ENCODE assay signal across 1 cellular context in genomic region chr15:64515825-64516224, GRCh38.
TF ChIP-seq lines count a peak whose summit lies in the region.

No MANE protein-coding gene starts in this region.

TF ChIP-seq in HepG2, 621 proteins besides CTCF, POLR2A, EP300 and RAD21 (continued from another document):
- TF ChIP-seq, protein P1, sequence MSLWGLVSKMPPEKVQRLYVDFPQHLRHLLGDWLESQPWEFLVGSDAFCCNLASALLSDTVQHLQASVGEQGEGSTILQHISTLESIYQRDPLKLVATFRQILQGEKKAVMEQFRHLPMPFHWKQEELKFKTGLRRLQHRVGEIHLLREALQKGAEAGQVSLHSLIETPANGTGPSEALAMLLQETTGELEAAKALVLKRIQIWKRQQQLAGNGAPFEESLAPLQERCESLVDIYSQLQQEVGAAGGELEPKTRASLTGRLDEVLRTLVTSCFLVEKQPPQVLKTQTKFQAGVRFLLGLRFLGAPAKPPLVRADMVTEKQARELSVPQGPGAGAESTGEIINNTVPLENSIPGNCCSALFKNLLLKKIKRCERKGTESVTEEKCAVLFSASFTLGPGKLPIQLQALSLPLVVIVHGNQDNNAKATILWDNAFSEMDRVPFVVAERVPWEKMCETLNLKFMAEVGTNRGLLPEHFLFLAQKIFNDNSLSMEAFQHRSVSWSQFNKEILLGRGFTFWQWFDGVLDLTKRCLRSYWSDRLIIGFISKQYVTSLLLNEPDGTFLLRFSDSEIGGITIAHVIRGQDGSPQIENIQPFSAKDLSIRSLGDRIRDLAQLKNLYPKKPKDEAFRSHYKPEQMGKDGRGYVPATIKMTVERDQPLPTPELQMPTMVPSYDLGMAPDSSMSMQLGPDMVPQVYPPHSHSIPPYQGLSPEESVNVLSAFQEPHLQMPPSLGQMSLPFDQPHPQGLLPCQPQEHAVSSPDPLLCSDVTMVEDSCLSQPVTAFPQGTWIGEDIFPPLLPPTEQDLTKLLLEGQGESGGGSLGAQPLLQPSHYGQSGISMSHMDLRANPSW (CRISPR knock-in tag; IDR thresholded peaks at IDR 0.05; ENCODE audit: borderline replicate concordance): no peak
- TF ChIP-seq, protein P2, sequence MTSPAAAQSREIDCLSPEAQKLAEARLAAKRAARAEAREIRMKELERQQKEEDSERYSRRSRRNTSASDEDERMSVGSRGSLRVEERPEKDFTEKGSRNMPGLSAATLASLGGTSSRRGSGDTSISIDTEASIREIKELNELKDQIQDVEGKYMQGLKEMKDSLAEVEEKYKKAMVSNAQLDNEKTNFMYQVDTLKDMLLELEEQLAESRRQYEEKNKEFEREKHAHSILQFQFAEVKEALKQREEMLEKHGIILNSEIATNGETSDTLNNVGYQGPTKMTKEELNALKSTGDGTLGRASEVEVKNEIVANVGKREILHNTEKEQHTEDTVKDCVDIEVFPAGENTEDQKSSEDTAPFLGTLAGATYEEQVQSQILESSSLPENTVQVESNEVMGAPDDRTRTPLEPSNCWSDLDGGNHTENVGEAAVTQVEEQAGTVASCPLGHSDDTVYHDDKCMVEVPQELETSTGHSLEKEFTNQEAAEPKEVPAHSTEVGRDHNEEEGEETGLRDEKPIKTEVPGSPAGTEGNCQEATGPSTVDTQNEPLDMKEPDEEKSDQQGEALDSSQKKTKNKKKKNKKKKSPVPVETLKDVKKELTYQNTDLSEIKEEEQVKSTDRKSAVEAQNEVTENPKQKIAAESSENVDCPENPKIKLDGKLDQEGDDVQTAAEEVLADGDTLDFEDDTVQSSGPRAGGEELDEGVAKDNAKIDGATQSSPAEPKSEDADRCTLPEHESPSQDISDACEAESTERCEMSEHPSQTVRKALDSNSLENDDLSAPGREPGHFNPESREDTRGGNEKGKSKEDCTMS (CRISPR knock-in tag; conservative IDR thresholded peaks at IDR 0.05): no peak
- TF ChIP-seq ISL2 (CRISPR knock-in tag; IDR thresholded peaks at IDR 0.05): no peak
- no peak for TF ChIP-seq ATF7 (IDR thresholded peaks at IDR 0.05)
- TF ChIP-seq ATF7 (CRISPR knock-in tag; IDR thresholded peaks at IDR 0.05): no peak
- TF ChIP-seq BRF2 (CRISPR knock-in tag; IDR thresholded peaks at IDR 0.05): no peak
- TF ChIP-seq MAF1 (CRISPR knock-in tag; IDR thresholded peaks at IDR 0.05; ENCODE audit: borderline replicate concordance): no peak
- TF ChIP-seq, protein P3, sequence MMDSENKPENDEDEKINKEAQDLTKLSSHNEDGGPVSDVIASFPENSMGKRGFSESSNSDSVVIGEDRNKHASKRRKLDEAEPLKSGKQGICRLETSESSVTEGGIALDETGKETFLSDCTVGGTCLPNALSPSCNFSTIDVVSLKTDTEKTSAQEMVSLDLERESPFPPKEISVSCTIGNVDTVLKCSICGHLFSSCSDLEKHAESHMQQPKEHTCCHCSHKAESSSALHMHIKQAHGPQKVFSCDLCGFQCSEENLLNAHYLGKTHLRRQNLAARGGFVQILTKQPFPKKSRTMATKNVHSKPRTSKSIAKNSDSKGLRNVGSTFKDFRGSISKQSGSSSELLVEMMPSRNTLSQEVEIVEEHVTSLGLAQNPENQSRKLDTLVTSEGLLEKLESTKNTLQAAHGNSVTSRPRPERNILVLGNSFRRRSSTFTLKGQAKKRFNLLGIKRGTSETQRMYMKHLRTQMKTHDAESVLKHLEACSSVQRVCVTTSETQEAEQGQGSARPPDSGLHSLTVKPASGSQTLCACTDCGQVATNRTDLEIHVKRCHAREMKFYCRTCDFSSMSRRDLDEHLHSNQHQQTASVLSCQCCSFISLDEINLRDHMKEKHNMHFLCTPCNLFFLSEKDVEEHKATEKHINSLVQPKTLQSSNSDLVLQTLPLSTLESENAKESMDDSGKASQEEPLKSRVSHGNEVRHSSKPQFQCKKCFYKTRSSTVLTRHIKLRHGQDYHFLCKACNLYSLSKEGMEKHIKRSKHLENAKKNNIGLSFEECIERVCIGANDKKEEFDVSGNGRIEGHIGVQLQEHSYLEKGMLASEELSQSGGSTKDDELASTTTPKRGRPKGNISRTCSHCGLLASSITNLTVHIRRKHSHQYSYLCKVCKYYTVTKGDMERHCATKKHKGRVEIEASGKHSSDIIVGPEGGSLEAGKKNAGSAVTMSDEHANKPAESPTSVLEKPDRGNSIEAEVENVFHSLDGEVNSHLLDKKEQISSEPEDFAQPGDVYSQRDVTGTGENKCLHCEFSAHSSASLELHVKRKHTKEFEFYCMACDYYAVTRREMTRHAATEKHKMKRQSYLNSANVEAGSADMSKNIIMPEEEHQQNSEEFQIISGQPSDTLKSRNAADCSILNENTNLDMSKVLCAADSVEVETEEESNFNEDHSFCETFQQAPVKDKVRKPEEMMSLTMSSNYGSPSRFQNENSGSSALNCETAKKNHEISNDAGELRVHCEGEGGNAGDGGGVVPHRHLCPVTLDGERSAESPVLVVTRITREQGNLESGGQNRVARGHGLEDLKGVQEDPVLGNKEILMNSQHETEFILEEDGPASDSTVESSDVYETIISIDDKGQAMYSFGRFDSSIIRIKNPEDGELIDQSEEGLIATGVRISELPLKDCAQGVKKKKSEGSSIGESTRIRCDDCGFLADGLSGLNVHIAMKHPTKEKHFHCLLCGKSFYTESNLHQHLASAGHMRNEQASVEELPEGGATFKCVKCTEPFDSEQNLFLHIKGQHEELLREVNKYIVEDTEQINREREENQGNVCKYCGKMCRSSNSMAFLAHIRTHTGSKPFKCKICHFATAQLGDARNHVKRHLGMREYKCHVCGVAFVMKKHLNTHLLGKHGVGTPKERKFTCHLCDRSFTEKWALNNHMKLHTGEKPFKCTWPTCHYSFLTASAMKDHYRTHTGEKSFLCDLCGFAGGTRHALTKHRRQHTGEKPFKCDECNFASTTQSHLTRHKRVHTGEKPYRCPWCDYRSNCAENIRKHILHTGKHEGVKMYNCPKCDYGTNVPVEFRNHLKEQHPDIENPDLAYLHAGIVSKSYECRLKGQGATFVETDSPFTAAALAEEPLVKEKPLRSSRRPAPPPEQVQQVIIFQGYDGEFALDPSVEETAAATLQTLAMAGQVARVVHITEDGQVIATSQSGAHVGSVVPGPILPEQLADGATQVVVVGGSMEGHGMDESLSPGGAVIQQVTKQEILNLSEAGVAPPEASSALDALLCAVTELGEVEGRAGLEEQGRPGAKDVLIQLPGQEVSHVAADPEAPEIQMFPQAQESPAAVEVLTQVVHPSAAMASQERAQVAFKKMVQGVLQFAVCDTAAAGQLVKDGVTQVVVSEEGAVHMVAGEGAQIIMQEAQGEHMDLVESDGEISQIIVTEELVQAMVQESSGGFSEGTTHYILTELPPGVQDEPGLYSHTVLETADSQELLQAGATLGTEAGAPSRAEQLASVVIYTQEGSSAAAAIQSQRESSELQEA (CRISPR knock-in tag; IDR thresholded peaks at IDR 0.05; ENCODE audit: not compliant biosample characterization): no peak
- TF ChIP-seq GTF2F1 (IDR thresholded peaks at IDR 0.05; ENCODE audit: low read length): no peak
